In the genomic region with DNA sequence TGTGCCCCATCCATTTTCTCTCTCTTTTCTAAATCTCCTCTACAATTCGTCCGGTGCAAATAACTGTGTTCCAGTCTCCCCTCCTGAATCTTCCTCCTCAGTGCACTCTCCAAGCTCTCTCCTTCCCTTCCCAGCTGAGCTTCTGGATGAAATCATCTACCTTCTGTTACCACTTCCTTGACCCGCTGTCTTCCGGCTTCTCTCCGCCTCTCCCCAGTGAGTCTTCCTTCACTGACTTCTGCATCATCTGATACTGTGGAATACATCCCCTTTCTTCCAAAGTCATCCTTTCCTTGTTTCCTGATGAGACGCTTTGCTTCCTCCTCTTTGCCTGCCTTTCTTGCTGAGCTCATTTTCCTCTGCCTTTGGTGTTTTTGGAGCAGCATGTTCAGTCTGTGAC, we compare ENCODE assay signal across 23 cellular contexts.
A peak's percentile ranks its signal among the peaks of the same experiment; 100 is the strongest.
DNase-seq lines count a peak whose midpoint lies in the region; ATAC-seq and TF ChIP-seq lines count a peak whose summit lies in the region.
"Had no signal": no experiment of that assay in that cellular context is flagged by ENCODE, and none has a peak within 500 bp of the region (broad histone marks: within the 10 kb centered on the region; RNA-seq: fewer than 3 reads in every experiment).

No MANE protein-coding gene starts in this region.

- CTCF ChIA-PET in activated CD4-positive, alpha-beta memory T cell treated with anti-CD3 and anti-CD28 coated beads for 36 hours (lab: Charles Lee): no interaction called here

- H3K36me3 Mint-ChIP-seq in HFFc6 (ENCODE audit: low read depth): no peaks in the 10 kb centered on the region
- no peaks in the 10 kb centered on the region for H3K36me3 Mint-ChIP-seq in activated CD4-positive, alpha-beta memory T cell treated with anti-CD3 and anti-CD28 coated beads for 36 hours
- H3K36me3 Mint-ChIP-seq: CD14-positive monocyte had no signal

- POLR2A ChIA-PET in activated CD4-positive, alpha-beta memory T cell treated with anti-CD3 and anti-CD28 coated beads for 36 hours (lab: Charles Lee): no interaction called here

- ATAC-seq in GM21528 (IDR thresholded peaks at IDR 0.05; ENCODE audit: low FRiP score, unreplicated experiment): no peak
- ATAC-seq: A549 had no signal

- intact Hi-C loops in activated CD4-positive, alpha-beta memory T cell treated with anti-CD3 and anti-CD28 coated beads for 36 hours (cut with micrococcal nuclease): no loop called here

- no peaks in the 10 kb centered on the region for H3K4me1 Mint-ChIP-seq in HFFc6 (ENCODE audit: low read depth)
- no peaks in the 10 kb centered on the region for H3K4me1 Mint-ChIP-seq in activated CD4-positive, alpha-beta memory T cell treated with anti-CD3 and anti-CD28 coated beads for 36 hours (ENCODE audit: low read depth)
- H3K4me1 Mint-ChIP-seq: B cell; CD14-positive monocyte; CD4-positive, alpha-beta memory T cell; CD8-positive, alpha-beta memory T cell had no signal

- peaks cover 7% of the 10 kb centered on the region; the same call in 1 of the 2 replicates for H3K27me3 Mint-ChIP-seq in HFFc6 (ENCODE audit: insufficient read depth)
- peaks cover 4% of the 10 kb centered on the region for H3K27me3 Mint-ChIP-seq in activated CD4-positive, alpha-beta memory T cell treated with anti-CD3 and anti-CD28 coated beads for 36 hours

- H3K27ac Mint-ChIP-seq in HFFc6: no peak overlapping the region
- no peak overlapping the region for H3K27ac Mint-ChIP-seq in activated CD4-positive, alpha-beta memory T cell treated with anti-CD3 and anti-CD28 coated beads for 36 hours
- H3K27ac Mint-ChIP-seq: B cell; CD14-positive monocyte; CD4-positive, alpha-beta memory T cell; CD4-positive, CD25-positive, alpha-beta regulatory T cell had no signal

- H3K4me3 Mint-ChIP-seq in HFFc6: no peak overlapping the region
- no peak overlapping the region for H3K4me3 Mint-ChIP-seq in activated CD4-positive, alpha-beta memory T cell treated with anti-CD3 and anti-CD28 coated beads for 36 hours
- H3K4me3 Mint-ChIP-seq: B cell; CD14-positive monocyte; CD4-positive, alpha-beta memory T cell; CD4-positive, CD25-positive, alpha-beta regulatory T cell; CD8-positive, alpha-beta memory T cell had no signal

- H3K9me3 Mint-ChIP-seq in HFFc6: no peaks in the 10 kb centered on the region
- H3K9me3 Mint-ChIP-seq in activated CD4-positive, alpha-beta memory T cell treated with anti-CD3 and anti-CD28 coated beads for 36 hours: no peaks in the 10 kb centered on the region

- peak overlapping the region; percentile 67; the same call in 1 of the 2 replicates for H3K27ac ChIP-seq in C4-2B
- H3K27ac ChIP-seq: 22Rv1; A549; BLaER1 treated with 17β-estradiol and CSF1 and Interleukin-3, amounts not matched to agents 10 nM and 100 nM had no signal

- DNase-seq in HT1080 (ENCODE audit: low read depth) (peak; percentile 14), cerebellum (ENCODE audit: low spot score) (peak; percentile 37), HFFc6 (no peak)
- no peak for DNase-seq in activated CD4-positive, alpha-beta memory T cell treated with anti-CD3 and anti-CD28 coated beads for 36 hours
- DNase-seq: AML-193; CD4-positive, alpha-beta memory T cell; CD4-positive, CD25-positive, alpha-beta regulatory T cell; CD8-positive, alpha-beta memory T cell; COR-L47; DMS 273 treated with DMSO at 0.1 percent for 48 hours; DMS153; DMS53; DMS79; DND-41; EL; GF-D8 had no signal

- no peak for TF ChIP-seq CTCF in C4-2B (conservative IDR thresholded peaks at IDR 0.05)
- TF ChIP-seq CTCF in HFFc6 (IDR thresholded peaks at IDR 0.05): no peak

Comparison
In these comparisons a context has a peak if more than half of its experiments do, and no peak if none do; other contexts are left out.
1. DNase-seq: peak in HT1080 (single experiment) and cerebellum (single experiment); none in HFFc6 (single experiment) and activated CD4-positive, alpha-beta memory T cell treated with anti-CD3 and anti-CD28 coated beads for 36 hours (single experiment).